In the genomic region with DNA sequence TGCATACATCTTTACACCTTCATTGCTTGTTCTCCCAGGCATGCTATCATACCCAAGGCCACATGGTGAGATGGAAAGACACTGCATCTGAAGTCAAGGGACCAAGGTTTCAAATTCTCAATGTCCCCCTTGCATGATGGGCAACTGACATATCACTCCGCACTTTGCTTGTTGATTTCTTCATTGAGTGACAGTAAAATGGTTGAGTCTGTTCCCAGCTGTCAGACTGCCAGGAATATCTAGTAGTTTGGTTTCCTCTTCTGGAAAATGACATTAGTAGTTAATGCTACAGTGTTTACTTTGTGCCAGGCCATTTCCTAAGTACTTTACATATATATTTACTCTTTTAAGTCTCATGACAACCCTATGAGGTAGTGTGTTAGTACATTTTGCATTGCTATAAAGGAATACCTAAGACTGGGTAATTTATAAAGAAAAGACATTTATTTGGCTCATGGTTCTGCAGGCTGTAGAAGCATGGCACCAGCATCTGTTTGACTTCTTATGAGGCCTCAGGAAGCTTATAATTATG, we compare ENCODE assay signal across 26 cellular contexts.
"Had no signal": no experiment of that assay in that cellular context is flagged by ENCODE, and none has a peak within 500 bp of the region (broad histone marks: within the 10 kb centered on the region; RNA-seq: fewer than 3 reads in every experiment).

No MANE protein-coding gene starts in this region.

- H3K27ac Mint-ChIP-seq: activated naive CD8-positive, alpha-beta T cell treated with anti-CD3 and anti-CD28 coated beads for 36 hours; naive thymus-derived CD8-positive, alpha-beta T cell had no signal

- H3K36me3 Mint-ChIP-seq: activated naive CD8-positive, alpha-beta T cell treated with anti-CD3 and anti-CD28 coated beads for 36 hours had no signal

- H3K27me3 ChIP-seq: breast epithelium, esophagus squamous epithelium, gastroesophageal sphincter, sigmoid colon, testis, upper lobe of left lung had no signal

- H3K4me1 Mint-ChIP-seq: activated naive CD8-positive, alpha-beta T cell treated with anti-CD3 and anti-CD28 coated beads for 36 hours; central memory CD8-positive, alpha-beta T cell; naive thymus-derived CD8-positive, alpha-beta T cell had no signal

- H3K36me3 ChIP-seq: breast epithelium, esophagus squamous epithelium, gastroesophageal sphincter, left ventricle myocardium inferior, sigmoid colon, upper lobe of left lung had no signal

- H3K4me3 Mint-ChIP-seq: activated naive CD8-positive, alpha-beta T cell treated with anti-CD3 and anti-CD28 coated beads for 36 hours; central memory CD8-positive, alpha-beta T cell; naive thymus-derived CD8-positive, alpha-beta T cell had no signal

- H3K4me3 ChIP-seq: breast epithelium, esophagus squamous epithelium, gastroesophageal sphincter, left ventricle myocardium inferior, sigmoid colon, smooth muscle cell, testis, upper lobe of left lung had no signal

- H3K27ac ChIP-seq: breast epithelium, esophagus squamous epithelium, gastroesophageal sphincter, left ventricle myocardium inferior, sigmoid colon, testis, upper lobe of left lung had no signal

- H3K4me1 ChIP-seq: breast epithelium, gastroesophageal sphincter, sigmoid colon, testis, upper lobe of left lung had no signal

- H3K4me2 ChIP-seq: smooth muscle cell had no signal

- H3K9me3 ChIP-seq: breast epithelium, esophagus squamous epithelium, gastroesophageal sphincter, left ventricle myocardium inferior, sigmoid colon, testis, upper lobe of left lung had no signal

- H3K9me3 Mint-ChIP-seq: activated naive CD8-positive, alpha-beta T cell treated with anti-CD3 and anti-CD28 coated beads for 36 hours; central memory CD8-positive, alpha-beta T cell had no signal

- DNase-seq: activated CD4-positive, alpha-beta T cell treated with anti-CD3 and anti-CD28 coated beads for 4 hours; activated CD4-positive, alpha-beta T cell treated with anti-CD3 and anti-CD28 coated beads, Interleukin-2, amount 50 U/mL, for 48 hours; activated CD4-positive, CD25-positive, alpha-beta regulatory T cell; activated CD8-positive, alpha-beta memory T cell treated with anti-CD3 and anti-CD28 coated beads, Interleukin-2, amount 50 U/mL, for 48 hours; activated naive CD4-positive, alpha-beta T cell treated with Interleukin-2 at 50 U/mL for 16 hours; activated naive CD8-positive, alpha-beta T cell treated with anti-CD3 and anti-CD28 coated beads for 36 hours; activated T-cell treated with anti-CD3 and anti-CD28 coated beads, Interleukin-2, amount 50 U/mL, for 48 hours; amniotic stem cell; effector memory CD4-positive, alpha-beta T cell; esophagus squamous epithelium; head of caudate nucleus; hypothalamus; left ventricle myocardium inferior; naive thymus-derived CD8-positive, alpha-beta T cell; retina; sigmoid colon; stimulated activated CD4-positive, alpha-beta T cell treated with anti-CD3 and anti-CD28 coated beads, Interleukin-15, amount 100 ng/mL, for 24 hours; stimulated activated CD8-positive, alpha-beta memory T cell treated with anti-CD3 and anti-CD28 coated beads, Interleukin-4, amount 100 ng/mL, for 48 hours; stimulated activated naive CD4-positive, alpha-beta T cell; T-helper 9 cell; testis; upper lobe of left lung had no signal

- H3K27me3 Mint-ChIP-seq: central memory CD8-positive, alpha-beta T cell had no signal

- ATAC-seq: gastroesophageal sphincter; naive thymus-derived CD8-positive, alpha-beta T cell had no signal
